8 cellular contexts compared by ENCODE assay signal in genomic region chr18:8706981-8707940, GRCh38. TPM values are rescaled to one million over a fixed set of nuclear protein-coding genes. Genes with fewer than 3 reads are reported as not detected.
A peak's percentile ranks its signal among the peaks of the same experiment; 100 is the strongest.
DNase-seq lines count a peak whose midpoint lies in the region; ATAC-seq and TF ChIP-seq lines count a peak whose summit lies in the region.

No MANE protein-coding gene starts in this region.

- H3K9ac ChIP-seq in MM.1S (ENCODE audit: low read length), result peak overlapping the region; percentile 69

- peaks cover 0 to 8% of the 10 kb centered on the region in 2 donors for H3K36me3 Mint-ChIP-seq in naive B cell

- H3K27ac ChIP-seq in MM.1S (ENCODE audit: low read length), result peak overlapping the region; percentile 51; the same call in 1 of the 2 replicates

- H2AFZ ChIP-seq in MM.1S (ENCODE audit: low read length), result peak overlapping the region; percentile 70

- H3K27me3 ChIP-seq in MM.1S (replicated peaks; ENCODE audit: insufficient read depth, low read length), result no peaks in the 10 kb centered on the region

- peak overlapping the region; percentile 96 for H3K4me3 ChIP-seq in MM.1S (ENCODE audit: low read length)

- H3K4me1 ChIP-seq in MM.1S (ENCODE audit: low read length), result peaks cover 18% of the 10 kb centered on the region

- peak overlapping the region; percentile 94 for H3K4me2 ChIP-seq in MM.1S (ENCODE audit: low read depth, low read length)

- no peaks in the 10 kb centered on the region for H4K20me1 ChIP-seq in MM.1S (ENCODE audit: insufficient read depth, low read length)

- DNase-seq in DMS53 treated with DMSO at 0.1 percent for 48 hours (lab: John Stamatoyannopoulos, UW; ENCODE audit: unreplicated experiment) (peak; percentile 73), MM.1S (peak; percentile 76), fibroblast of gingiva (ENCODE audit: low read depth) (peak; percentile 66), naive B cell (no peak), NCI-H1048 (lab: John Stamatoyannopoulos, UW) (no peak)
- peak; percentile 15 for DNase-seq in activated CD4-positive, alpha-beta T cell treated with anti-CD3 and anti-CD28 coated beads, Interleukin-2, amount 50 U/mL, for 1 hour
- no peak for DNase-seq in stimulated activated CD8-positive, alpha-beta memory T cell treated with anti-CD3 and anti-CD28 coated beads, Interleukin-4, amount 100 ng/mL, for 48 hours

- TF ChIP-seq CTCF in MM.1S (IDR thresholded peaks at IDR 0.05; ENCODE audit: low read length), result peak; percentile 46

- H3F3A ChIP-seq in MM.1S (ENCODE audit: insufficient read depth, low read length), result peaks cover 13% of the 10 kb centered on the region

- ATAC-seq in naive B cell (ENCODE audit: low read depth in 2 of 2) (peak; percentile 5 to 11), HG02763 (IDR thresholded peaks at IDR 0.05; ENCODE audit: unreplicated experiment) (no peak)

- H3K36me3 ChIP-seq in MM.1S (replicated peaks; ENCODE audit: insufficient read depth, low read length), result no peaks in the 10 kb centered on the region

- peaks cover 21 to 40% (median 23%) of the 10 kb centered on the region in 3 donors for H3K4me1 Mint-ChIP-seq in naive B cell

- H3K4me3 Mint-ChIP-seq in naive B cell, result peak overlapping the region; percentile 86 to 99 (median 95)

- peak overlapping the region; percentile 44 to 95 (median 68) for H3K27ac Mint-ChIP-seq in naive B cell

- H3K79me2 ChIP-seq in MM.1S (ENCODE audit: low read length), result peaks cover 52% of the 10 kb centered on the region

- no peaks in the 10 kb centered on the region for H3K9me3 ChIP-seq in MM.1S (replicated peaks; ENCODE audit: insufficient read depth, low read length)

- H3K9me2 ChIP-seq in MM.1S (replicated peaks; ENCODE audit: insufficient read depth, low read length), result no peaks in the 10 kb centered on the region

- peaks cover 18 to 48% (median 29%) of the 10 kb centered on the region in 3 donors for H3K27me3 Mint-ChIP-seq in naive B cell

- H3K9me3 Mint-ChIP-seq in naive B cell, result no peaks in the 10 kb centered on the region

RNA-seq across cellular contexts. Expression of gene MTCL1, which starts 1.9 kb away (rescaled TPM):
- 1 to 10 TPM in 2 of 6 donors, under 1 TPM in 4; 0.26 to 1.4 (median 0.80) TPM for polyA plus RNA-seq in naive B cell (ENCODE audit: low read depth in 6 of 6)

Comparison
In these comparisons a context has a peak if more than half of its experiments do, and no peak if none do; other contexts are left out.
1. DNase-seq: peak in DMS53 treated with DMSO at 0.1 percent for 48 hours (single experiment), MM.1S (single experiment), activated CD4-positive, alpha-beta T cell treated with anti-CD3 and anti-CD28 coated beads, Interleukin-2, amount 50 U/mL, for 1 hour (single experiment) and fibroblast of gingiva (single experiment); none in naive B cell (single experiment), stimulated activated CD8-positive, alpha-beta memory T cell treated with anti-CD3 and anti-CD28 coated beads, Interleukin-4, amount 100 ng/mL, for 48 hours (single experiment) and NCI-H1048 (single experiment).